ENCODE assay signal across 10 cellular contexts in the genomic region with DNA sequence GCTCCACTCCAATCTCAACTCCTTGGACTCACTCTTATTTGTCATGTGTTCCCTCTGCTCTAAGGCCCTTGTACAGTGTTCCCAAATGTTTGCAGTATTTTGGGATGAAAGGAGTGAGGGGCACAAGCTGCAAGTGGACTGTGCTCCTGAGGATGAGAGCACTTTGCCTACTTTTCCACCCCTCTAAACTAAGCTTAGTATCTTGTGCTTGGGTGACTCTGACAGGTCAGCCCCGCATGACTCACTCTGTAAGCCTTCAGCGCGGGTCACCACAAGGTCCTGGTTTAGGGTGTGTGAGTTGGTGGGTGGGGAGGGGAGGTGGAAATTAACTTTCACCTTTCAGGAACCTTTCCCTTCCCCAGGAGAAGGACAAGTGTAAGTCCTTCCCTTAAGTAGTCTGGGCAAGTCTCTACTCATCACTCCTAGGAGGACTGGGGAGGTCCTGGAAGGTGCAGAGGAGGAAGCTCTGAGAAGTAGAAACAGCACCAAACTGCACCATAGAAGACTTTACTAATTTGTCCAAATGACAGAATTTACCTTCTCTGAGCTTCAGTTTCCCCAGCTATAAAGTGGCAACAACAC.
DNase-seq lines count a peak whose midpoint lies in the region; ATAC-seq, FAIRE-seq and TF ChIP-seq lines count a peak whose summit lies in the region.
"Had no signal": no experiment of that assay in that cellular context is flagged by ENCODE, and none has a peak within 500 bp of the region (broad histone marks: within the 10 kb centered on the region; RNA-seq: fewer than 3 reads in every experiment).

No MANE protein-coding gene starts in this region.

- DNase-seq in A549 (ENCODE audit: low read depth in 1 of 2, low spot score in 1 of 2) (peak; percentile 84 to 98), HuH-7 (ENCODE audit: low spot score) (peak; percentile 66), adrenal gland (peak in 4 of 7 donors; percentile 47 to 68 (median 62)), right lobe of liver (no peak), occipital lobe (lab: John Stamatoyannopoulos, UW) (no peak), Karpas-422 (no peak)
- DNase-seq: CD8-positive, alpha-beta T cell; posterior cingulate gyrus had no signal

- CTCF ChIA-PET in A549 (lab: Yijun Ruan, JAX): interaction anchor here (0.6 to 1.4 kb wide), 15 partner anchors 8 to 354 kb away, joined by 3 to 14 read pairs (median 3); no protein-coding TSS in a partner anchor

- H3K36me3 ChIP-seq in adrenal gland (replicated peaks in 1 of 2) (no peaks in the 10 kb centered on the region), right lobe of liver (no peaks in the 10 kb centered on the region), Karpas-422 (ENCODE audit: insufficient read depth, low read length) (no peaks in the 10 kb centered on the region)

- H3K27ac ChIP-seq in A549 (peak overlapping the region; percentile 95), adrenal gland (peak overlapping the region in 1 of 5 donors; percentile 35), right lobe of liver (no peak overlapping the region), Karpas-422 (ENCODE audit: low read length) (no peak overlapping the region)

- WGBS in A549 (ENCODE audit: missing lambda C conversion rate): 0% methylated on average over 3 of the region's 3 CpGs
- 22 to 47% (median 42%) methylated on average over 2 to 3 of the region's 3 CpGs for WGBS in adrenal gland, 4 donors
- WGBS in right lobe of liver (ENCODE audit: insufficient coverage, low coverage, low lambda C conversion rate, missing lambda C conversion rate): 68% methylated on average over 3 of the region's 3 CpGs

- H3K4me1 ChIP-seq in A549 (peaks cover 78% of the 10 kb centered on the region), adrenal gland (replicated peaks in 1 of 2) (no peaks in the 10 kb centered on the region), right lobe of liver (no peaks in the 10 kb centered on the region), Karpas-422 (ENCODE audit: low read length) (peaks cover 7% of the 10 kb centered on the region)

- H3K4me2 ChIP-seq in A549: peak overlapping the region; percentile 92
- H3K4me2 ChIP-seq in Karpas-422 (ENCODE audit: low read depth, low read length, poor library complexity, severe bottlenecking): no peak overlapping the region

- ATAC-seq in A549 (peak; percentile 90 to 93), right lobe of liver (peak in 3 of 4 donors; percentile 29 to 73 (median 33)), HG02678 (IDR thresholded peaks at IDR 0.05; ENCODE audit: unreplicated experiment) (no peak), GM21447 (IDR thresholded peaks at IDR 0.05; ENCODE audit: unreplicated experiment) (no peak)
- ATAC-seq: CD8-positive, alpha-beta T cell had no signal

- no peak overlapping the region for H2AFZ ChIP-seq in Karpas-422 (ENCODE audit: low read length)

- peak overlapping the region; percentile 18; the same call in 1 of the 3 replicates for H3K4me3 ChIP-seq in A549
- no peak overlapping the region for H3K4me3 ChIP-seq in adrenal gland
- H3K4me3 ChIP-seq in right lobe of liver: no peak overlapping the region
- no peak overlapping the region for H3K4me3 ChIP-seq in Karpas-422 (ENCODE audit: low read length)

- no peaks in the 10 kb centered on the region for H3K9me2 ChIP-seq in Karpas-422 (replicated peaks; ENCODE audit: insufficient read depth, low read length)

- FAIRE-seq in A549 (lab: Jason Lieb, UNC): peak; percentile 95

- TF ChIP-seq POLR2A in A549 (IDR thresholded peaks at IDR 0.05; ENCODE audit: low read length) (no peak), adrenal gland (IDR thresholded peaks at IDR 0.05) (no peak), right lobe of liver (IDR thresholded peaks at IDR 0.05) (no peak)

- no peaks in the 10 kb centered on the region for H3K79me2 ChIP-seq in Karpas-422 (ENCODE audit: low read length)

- TF ChIP-seq RAD21 in A549 (conservative IDR thresholded peaks at IDR 0.05 in 1 of 2, IDR thresholded peaks at IDR 0.05 in 1 of 2): peak; percentile 23 to 24; a peak in 2 of 5 replicates

- intact Hi-C loops in adrenal gland (cut with DNase I) (no loop called here), right lobe of liver (cut with DNase I) (no loop called here)

- no peak for TF ChIP-seq CTCF in A549 (IDR thresholded peaks at IDR 0.05)
- no peak for TF ChIP-seq CTCF in adrenal gland (IDR thresholded peaks at IDR 0.05)
- TF ChIP-seq CTCF in right lobe of liver (IDR thresholded peaks at IDR 0.05): no peak

- peaks cover 11% of the 10 kb centered on the region; the same call in 2 of the 3 replicates for H3K9me3 ChIP-seq in A549
- no peaks in the 10 kb centered on the region for H3K9me3 ChIP-seq in adrenal gland (replicated peaks in 1 of 3)
- no peaks in the 10 kb centered on the region for H3K9me3 ChIP-seq in right lobe of liver
- no peaks in the 10 kb centered on the region for H3K9me3 ChIP-seq in Karpas-422 (ENCODE audit: low read length)

- TF ChIP-seq EP300 in A549 (IDR thresholded peaks at IDR 0.05): peak in 1 of 2 experiments; percentile 50; a peak in 2 of 5 replicates

- POLR2A ChIA-PET in A549 (lab: Yijun Ruan, JAX): interaction anchor here (0.7 to 2.9 kb wide), 9 partner anchors 9 to 469 kb away, joined by 3 to 18 read pairs (median 3); a partner anchor contains a TSS

- H3K9ac ChIP-seq in Karpas-422 (ENCODE audit: low read length): no peak overlapping the region

- H4K20me1 ChIP-seq in Karpas-422 (ENCODE audit: insufficient read depth, low read depth, low read length): no peaks in the 10 kb centered on the region

- no peaks in the 10 kb centered on the region for H3K27me3 ChIP-seq in adrenal gland
- no peaks in the 10 kb centered on the region for H3K27me3 ChIP-seq in right lobe of liver
- no peaks in the 10 kb centered on the region for H3K27me3 ChIP-seq in Karpas-422 (ENCODE audit: low read length)

TF ChIP-seq in A549, 52 proteins besides CTCF, POLR2A, EP300 and RAD21 (continues in another document):
- peak; percentile 80 for TF ChIP-seq HOXA7 (CRISPR knock-in tag; IDR thresholded peaks at IDR 0.05)
- TF ChIP-seq FOSB (CRISPR knock-in tag; IDR thresholded peaks at IDR 0.05): peak; percentile 83; the same call in 1 of the 2 replicates
- TF ChIP-seq CHD4 (IDR thresholded peaks at IDR 0.05; ENCODE audit: borderline replicate concordance): no peak
- TF ChIP-seq HOXB13 (CRISPR knock-in tag; IDR thresholded peaks at IDR 0.05; ENCODE audit: low read depth): peak; percentile 72; the same call in 1 of the 2 replicates
- TF ChIP-seq NPAS2 (CRISPR knock-in tag; IDR thresholded peaks at IDR 0.05; ENCODE audit: borderline replicate concordance): no peak
- TF ChIP-seq KDM1A (IDR thresholded peaks at IDR 0.05; ENCODE audit: low read depth): no peak
- peak; percentile 39; the same call in 1 of the 3 replicates for TF ChIP-seq SMC3 (IDR thresholded peaks at IDR 0.05)
- TF ChIP-seq, protein P1, sequence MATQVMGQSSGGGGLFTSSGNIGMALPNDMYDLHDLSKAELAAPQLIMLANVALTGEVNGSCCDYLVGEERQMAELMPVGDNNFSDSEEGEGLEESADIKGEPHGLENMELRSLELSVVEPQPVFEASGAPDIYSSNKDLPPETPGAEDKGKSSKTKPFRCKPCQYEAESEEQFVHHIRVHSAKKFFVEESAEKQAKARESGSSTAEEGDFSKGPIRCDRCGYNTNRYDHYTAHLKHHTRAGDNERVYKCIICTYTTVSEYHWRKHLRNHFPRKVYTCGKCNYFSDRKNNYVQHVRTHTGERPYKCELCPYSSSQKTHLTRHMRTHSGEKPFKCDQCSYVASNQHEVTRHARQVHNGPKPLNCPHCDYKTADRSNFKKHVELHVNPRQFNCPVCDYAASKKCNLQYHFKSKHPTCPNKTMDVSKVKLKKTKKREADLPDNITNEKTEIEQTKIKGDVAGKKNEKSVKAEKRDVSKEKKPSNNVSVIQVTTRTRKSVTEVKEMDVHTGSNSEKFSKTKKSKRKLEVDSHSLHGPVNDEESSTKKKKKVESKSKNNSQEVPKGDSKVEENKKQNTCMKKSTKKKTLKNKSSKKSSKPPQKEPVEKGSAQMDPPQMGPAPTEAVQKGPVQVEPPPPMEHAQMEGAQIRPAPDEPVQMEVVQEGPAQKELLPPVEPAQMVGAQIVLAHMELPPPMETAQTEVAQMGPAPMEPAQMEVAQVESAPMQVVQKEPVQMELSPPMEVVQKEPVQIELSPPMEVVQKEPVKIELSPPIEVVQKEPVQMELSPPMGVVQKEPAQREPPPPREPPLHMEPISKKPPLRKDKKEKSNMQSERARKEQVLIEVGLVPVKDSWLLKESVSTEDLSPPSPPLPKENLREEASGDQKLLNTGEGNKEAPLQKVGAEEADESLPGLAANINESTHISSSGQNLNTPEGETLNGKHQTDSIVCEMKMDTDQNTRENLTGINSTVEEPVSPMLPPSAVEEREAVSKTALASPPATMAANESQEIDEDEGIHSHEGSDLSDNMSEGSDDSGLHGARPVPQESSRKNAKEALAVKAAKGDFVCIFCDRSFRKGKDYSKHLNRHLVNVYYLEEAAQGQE (IDR thresholded peaks at IDR 0.05): no peak
- TF ChIP-seq, protein P2, sequence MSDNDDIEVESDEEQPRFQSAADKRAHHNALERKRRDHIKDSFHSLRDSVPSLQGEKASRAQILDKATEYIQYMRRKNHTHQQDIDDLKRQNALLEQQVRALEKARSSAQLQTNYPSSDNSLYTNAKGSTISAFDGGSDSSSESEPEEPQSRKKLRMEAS (IDR thresholded peaks at IDR 0.05): peak; percentile 71; the same call in 1 of the 2 replicates
- TF ChIP-seq PHF8 (IDR thresholded peaks at IDR 0.05; ENCODE audit: borderline replicate concordance, low read depth): no peak
- no peak for TF ChIP-seq EHMT2 (IDR thresholded peaks at IDR 0.05; ENCODE audit: low read depth)
- TF ChIP-seq CBX8 (IDR thresholded peaks at IDR 0.05): no peak
- TF ChIP-seq RNF2 (IDR thresholded peaks at IDR 0.05; ENCODE audit: borderline replicate concordance, low read depth): no peak
- TF ChIP-seq MAZ (IDR thresholded peaks at IDR 0.05; ENCODE audit: borderline replicate concordance, low read depth, low read length): no peak
- TF ChIP-seq RARB (CRISPR knock-in tag; IDR thresholded peaks at IDR 0.05): peak; percentile 83; the same call in 1 of the 2 replicates
- TF ChIP-seq ZFP36 (IDR thresholded peaks at IDR 0.05; ENCODE audit: borderline replicate concordance, partially characterized antibody): no peak
- TF ChIP-seq CEBPB (IDR thresholded peaks at IDR 0.05): peak in 1 of 2 experiments; percentile 44; a peak in 1 of 4 replicates
- TF ChIP-seq KDM5A (IDR thresholded peaks at IDR 0.05): no peak
- TF ChIP-seq, protein P3, sequence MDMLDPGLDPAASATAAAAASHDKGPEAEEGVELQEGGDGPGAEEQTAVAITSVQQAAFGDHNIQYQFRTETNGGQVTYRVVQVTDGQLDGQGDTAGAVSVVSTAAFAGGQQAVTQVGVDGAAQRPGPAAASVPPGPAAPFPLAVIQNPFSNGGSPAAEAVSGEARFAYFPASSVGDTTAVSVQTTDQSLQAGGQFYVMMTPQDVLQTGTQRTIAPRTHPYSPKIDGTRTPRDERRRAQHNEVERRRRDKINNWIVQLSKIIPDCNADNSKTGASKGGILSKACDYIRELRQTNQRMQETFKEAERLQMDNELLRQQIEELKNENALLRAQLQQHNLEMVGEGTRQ (IDR thresholded peaks at IDR 0.05): no peak
- peak; percentile 76; the same call in 1 of the 2 replicates for TF ChIP-seq ESRRA (IDR thresholded peaks at IDR 0.05; ENCODE audit: borderline replicate concordance, low read length)

Comparison
In these comparisons a context has a peak if more than half of its experiments do, and no peak if none do; other contexts are left out.
1. ATAC-seq: peak in A549 (2 of 2) and right lobe of liver (3 of 4); none in HG02678 (single experiment) and GM21447 (single experiment).
2. DNase-seq: peak in A549 (2 of 2), HuH-7 (single experiment) and adrenal gland (4 of 7); none in right lobe of liver (0 of 3), occipital lobe (single experiment) and Karpas-422 (single experiment).
3. H3K27ac ChIP-seq: peak in A549 (2 of 2); none in right lobe of liver (0 of 3) and Karpas-422 (single experiment).